ENCODE assay signal across 15 cellular contexts in genomic region chr6:39821014-39821738, GRCh38. TPM values are rescaled to one million over a fixed set of nuclear protein-coding genes. Genes with fewer than 3 reads are reported as not detected.
DNase-seq lines count a peak whose midpoint lies in the region; ATAC-seq and TF ChIP-seq lines count a peak whose summit lies in the region.
"Had no signal": no experiment of that assay in that cellular context is flagged by ENCODE, and none has a peak within 500 bp of the region (broad histone marks: within the 10 kb centered on the region; RNA-seq: fewer than 3 reads in every experiment).

No MANE protein-coding gene starts in this region.

- H2BK15ac ChIP-seq in mesenchymal stem cell (ENCODE audit: low read depth, poor library complexity, severe bottlenecking): no peak overlapping the region

- peak overlapping the region; percentile 5 to 86 for H3K18ac ChIP-seq in mesenchymal stem cell (ENCODE audit: low read depth in 1 of 2, low read length in 2 of 2)

- H3K4me1 Mint-ChIP-seq in endothelial cell (ENCODE audit: unreplicated experiment): peaks cover 20% of the 10 kb centered on the region
- H3K4me1 Mint-ChIP-seq in CD8-positive, alpha-beta T cell (ENCODE audit: low read depth): no peaks in the 10 kb centered on the region
- H3K4me1 Mint-ChIP-seq: stimulated activated naive CD8-positive, alpha-beta T cell treated with anti-CD3 and anti-CD28 coated beads, Interleukin-15, amount 100 ng/mL, for 72 hours had no signal

- H3K36me3 ChIP-seq in mesenchymal stem cell (ENCODE audit: control insufficient read depth in 1 of 2, insufficient read depth in 2 of 2, low read depth in 1 of 2, low read length in 2 of 2): no peaks in the 10 kb centered on the region
- H3K36me3 ChIP-seq in smooth muscle cell (ENCODE audit: low read depth): peaks cover 9% of the 10 kb centered on the region
- no peaks in the 10 kb centered on the region for H3K36me3 ChIP-seq in CD8-positive, alpha-beta T cell (ENCODE audit: insufficient read depth, low read length)

- peak overlapping the region; percentile 1 for H3K27ac Mint-ChIP-seq in endothelial cell (ENCODE audit: unreplicated experiment)
- H3K27ac Mint-ChIP-seq in CD8-positive, alpha-beta T cell: no peak overlapping the region
- H3K27ac Mint-ChIP-seq: activated naive CD8-positive, alpha-beta T cell; effector memory CD8-positive, alpha-beta T cell; natural killer cell treated with Interleukin-12 subunit alpha and Interleukin-12 subunit beta and Interleukin-15 and Interleukin-18, amount 100 ng/mL, for 72 hours; stimulated activated naive CD8-positive, alpha-beta T cell treated with anti-CD3 and anti-CD28 coated beads, Interleukin-15, amount 100 ng/mL, for 72 hours had no signal

- peaks cover 17% of the 10 kb centered on the region for H3K79me1 ChIP-seq in mesenchymal stem cell (replicated peaks; ENCODE audit: low read length, poor library complexity, severe bottlenecking)

- H3K4me1 ChIP-seq in mesenchymal stem cell (ENCODE audit: control insufficient read depth, insufficient read depth, low read depth, low read length) (peaks cover 12% of the 10 kb centered on the region), smooth muscle cell (ENCODE audit: low read depth) (no peaks in the 10 kb centered on the region)
- H3K4me1 ChIP-seq in CD8-positive, alpha-beta T cell (ENCODE audit: insufficient read depth, low read length): no peaks in the 10 kb centered on the region

- no peak for ATAC-seq in GM21360 (IDR thresholded peaks at IDR 0.05; ENCODE audit: unreplicated experiment)
- no peak for ATAC-seq in CD8-positive, alpha-beta T cell
- ATAC-seq: effector memory CD8-positive, alpha-beta T cell; stimulated activated naive CD8-positive, alpha-beta T cell treated with anti-CD3 and anti-CD28 coated beads, Interleukin-15, amount 100 ng/mL, for 72 hours had no signal

- H3K9me3 Mint-ChIP-seq in endothelial cell (ENCODE audit: unreplicated experiment): no peaks in the 10 kb centered on the region
- H3K9me3 Mint-ChIP-seq in CD8-positive, alpha-beta T cell: no peaks in the 10 kb centered on the region
- H3K9me3 Mint-ChIP-seq: effector memory CD8-positive, alpha-beta T cell; natural killer cell treated with Interleukin-12 subunit alpha and Interleukin-12 subunit beta and Interleukin-15 and Interleukin-18, amount 100 ng/mL, for 72 hours; stimulated activated naive CD8-positive, alpha-beta T cell treated with anti-CD3 and anti-CD28 coated beads, Interleukin-15, amount 100 ng/mL, for 72 hours had no signal

- peak overlapping the region; percentile 5 to 81 for H3K4ac ChIP-seq in mesenchymal stem cell (ENCODE audit: low read depth in 1 of 2, low read length in 2 of 2)

- H3K27ac ChIP-seq in mesenchymal stem cell (ENCODE audit: low read length, poor library complexity, severe bottlenecking) (no peak overlapping the region), smooth muscle cell (ENCODE audit: low read depth) (no peak overlapping the region)
- H3K27ac ChIP-seq in CD8-positive, alpha-beta T cell (ENCODE audit: low read depth, low read length): no peak overlapping the region
- H3K27ac ChIP-seq: HL-60 had no signal

- peak overlapping the region; percentile 83 for H4K91ac ChIP-seq in mesenchymal stem cell (ENCODE audit: low read length)

- H2BK120ac ChIP-seq in mesenchymal stem cell (ENCODE audit: low read depth, low read length): peak overlapping the region; percentile 86

- intact Hi-C loops in CD8-positive, alpha-beta T cell (cut with DNase I, micrococcal nuclease): no loop called here

- peak overlapping the region in 1 of 2 experiments; percentile 86 for H3K14ac ChIP-seq in mesenchymal stem cell (ENCODE audit: low read length in 2 of 2)

- no peaks in the 10 kb centered on the region for H3F3A ChIP-seq in smooth muscle cell (ENCODE audit: low read depth)

- H3K4me3 ChIP-seq in mesenchymal stem cell (ENCODE audit: insufficient read depth in 1 of 2, low read depth in 1 of 2, low read length in 2 of 2) (peak overlapping the region in 1 of 2 experiments; percentile 75), smooth muscle cell (no peak overlapping the region)
- no peak overlapping the region for H3K4me3 ChIP-seq in CD8-positive, alpha-beta T cell (ENCODE audit: low read depth, low read length)

- DNase-seq in EH (ENCODE audit: low read depth) (peak; percentile 65), endothelial cell (ENCODE audit: low spot score) (no peak), mesenchymal stem cell (no peak), smooth muscle cell (lab: John Stamatoyannopoulos, UW; ENCODE audit: unreplicated experiment) (no peak), SIG-M5 treated with dmso at 0.1 percent for 504 hours (lab: John Stamatoyannopoulos, UW; ENCODE audit: unreplicated experiment) (no peak), cerebellum (ENCODE audit: low spot score) (no peak)
- no peak for DNase-seq in CD8-positive, alpha-beta T cell
- DNase-seq: effector memory CD8-positive, alpha-beta T cell; NCI-H446 treated with DMSO at 0.1 percent for 48 hours; stimulated activated CD4-positive, alpha-beta T cell treated with anti-CD3 and anti-CD28 coated beads, Interleukin-4, amount 100 ng/mL, for 4 hours; stimulated activated naive CD8-positive, alpha-beta T cell treated with anti-CD3 and anti-CD28 coated beads, Interleukin-15, amount 100 ng/mL, for 72 hours had no signal

- no peaks in the 10 kb centered on the region for H3K27me3 ChIP-seq in mesenchymal stem cell (ENCODE audit: control insufficient read depth in 1 of 2, insufficient read depth in 1 of 2, low read length in 2 of 2)
- no peaks in the 10 kb centered on the region for H3K27me3 ChIP-seq in smooth muscle cell (ENCODE audit: low read depth)
- no peaks in the 10 kb centered on the region for H3K27me3 ChIP-seq in CD8-positive, alpha-beta T cell (ENCODE audit: insufficient read depth, low read length)

- TF ChIP-seq CTCF in endothelial cell (IDR thresholded peaks at IDR 0.05; ENCODE audit: unreplicated experiment): no peak
- no peak for TF ChIP-seq CTCF in smooth muscle cell (IDR thresholded peaks at IDR 0.05; ENCODE audit: borderline replicate concordance, insufficient read depth, poor library complexity, severe bottlenecking)
- no peak for TF ChIP-seq CTCF in CD8-positive, alpha-beta T cell (IDR thresholded peaks at IDR 0.05)

- H3K36me3 Mint-ChIP-seq in endothelial cell (ENCODE audit: low read depth, unreplicated experiment): no peaks in the 10 kb centered on the region
- H3K36me3 Mint-ChIP-seq in CD8-positive, alpha-beta T cell: no peaks in the 10 kb centered on the region
- H3K36me3 Mint-ChIP-seq: activated naive CD8-positive, alpha-beta T cell; natural killer cell treated with Interleukin-12 subunit alpha and Interleukin-12 subunit beta and Interleukin-15 and Interleukin-18, amount 100 ng/mL, for 72 hours had no signal

- H3K27me3 Mint-ChIP-seq in endothelial cell (ENCODE audit: unreplicated experiment): peaks cover 3% of the 10 kb centered on the region
- H3K27me3 Mint-ChIP-seq in CD8-positive, alpha-beta T cell (ENCODE audit: low read depth): peaks cover 2% of the 10 kb centered on the region
- H3K27me3 Mint-ChIP-seq: activated naive CD8-positive, alpha-beta T cell; natural killer cell treated with Interleukin-12 subunit alpha and Interleukin-12 subunit beta and Interleukin-15 and Interleukin-18, amount 100 ng/mL, for 72 hours; stimulated activated naive CD8-positive, alpha-beta T cell treated with anti-CD3 and anti-CD28 coated beads, Interleukin-15, amount 100 ng/mL, for 72 hours had no signal

- CTCF ChIA-PET in CD8-positive, alpha-beta T cell (lab: Charles Lee): no interaction called here

- no peak overlapping the region for H2BK5ac ChIP-seq in mesenchymal stem cell (ENCODE audit: low read depth, low read length, poor library complexity, severe bottlenecking)

- H3K23ac ChIP-seq in mesenchymal stem cell (ENCODE audit: low read length in 2 of 2): no peak overlapping the region

- H2AK5ac ChIP-seq in mesenchymal stem cell (ENCODE audit: low read length, severe bottlenecking): no peak overlapping the region

- no peak overlapping the region for H2AFZ ChIP-seq in mesenchymal stem cell (ENCODE audit: low read depth, low read length)
- H2AFZ ChIP-seq in smooth muscle cell (ENCODE audit: low read depth): no peak overlapping the region

- WGBS in mesenchymal stem cell: 77% methylated on average over 4 of the region's 5 CpGs
- 79% methylated on average over 5 of the region's 5 CpGs for WGBS in smooth muscle cell (ENCODE audit: low lambda C conversion rate)

- H3K9me3 ChIP-seq in mesenchymal stem cell (ENCODE audit: control insufficient read depth, low read length): no peaks in the 10 kb centered on the region
- no peaks in the 10 kb centered on the region for H3K9me3 ChIP-seq in smooth muscle cell (replicated peaks; ENCODE audit: low read depth)
- no peaks in the 10 kb centered on the region for H3K9me3 ChIP-seq in CD8-positive, alpha-beta T cell (ENCODE audit: low read length)

- peak overlapping the region; percentile 83 to 95 for H2BK12ac ChIP-seq in mesenchymal stem cell (ENCODE audit: low read length in 2 of 2)

- no peak overlapping the region for H3K4me3 Mint-ChIP-seq in endothelial cell (ENCODE audit: unreplicated experiment)
- no peak overlapping the region for H3K4me3 Mint-ChIP-seq in CD8-positive, alpha-beta T cell
- H3K4me3 Mint-ChIP-seq: activated naive CD8-positive, alpha-beta T cell; effector memory CD8-positive, alpha-beta T cell; natural killer cell treated with Interleukin-12 subunit alpha and Interleukin-12 subunit beta and Interleukin-15 and Interleukin-18, amount 100 ng/mL, for 72 hours; stimulated activated naive CD8-positive, alpha-beta T cell treated with anti-CD3 and anti-CD28 coated beads, Interleukin-15, amount 100 ng/mL, for 72 hours had no signal

- H3K79me2 ChIP-seq in smooth muscle cell (ENCODE audit: low read depth): peaks cover 20% of the 10 kb centered on the region

- peaks cover 45% of the 10 kb centered on the region for H4K20me1 ChIP-seq in smooth muscle cell (ENCODE audit: low read depth)

- H3K4me2 ChIP-seq in mesenchymal stem cell (ENCODE audit: low read length, poor library complexity, severe bottlenecking) (no peak overlapping the region), smooth muscle cell (peak overlapping the region; percentile 11)

- H3K9ac ChIP-seq in mesenchymal stem cell (ENCODE audit: low read length) (peak overlapping the region; percentile 72), smooth muscle cell (ENCODE audit: low read depth) (no peak overlapping the region)

- POLR2A ChIA-PET in CD8-positive, alpha-beta T cell (lab: Charles Lee): no interaction called here

- peak overlapping the region; percentile 52 for H4K8ac ChIP-seq in mesenchymal stem cell (ENCODE audit: low read length)

RNA-seq across cellular contexts. Expression of gene DAAM2, which starts 29.0 kb away (rescaled TPM):
- total RNA-seq in endothelial cell (ENCODE audit: unreplicated experiment): 3.0 TPM
- polyA plus RNA-seq in mesenchymal stem cell (2013, experiment 1 of 2): 36.4 TPM
- polyA plus RNA-seq in mesenchymal stem cell (2013, experiment 2 of 2): 35.2 TPM
- total RNA-seq in smooth muscle cell: 26.5 and 29.8 TPM in 2 replicates
- 23.4 and 29.8 TPM in 2 replicates for polyA plus RNA-seq in smooth muscle cell
- total RNA-seq in cerebellum: 7.3 TPM
- total RNA-seq in CD8-positive, alpha-beta T cell: not detected
- total RNA-seq: natural killer cell treated with Interleukin-12 subunit alpha and Interleukin-12 subunit beta and Interleukin-15 and Interleukin-18, amount 100 ng/mL, for 72 hours had no signal
